ENCODE assay signal across 9 cellular contexts in the genomic region with DNA sequence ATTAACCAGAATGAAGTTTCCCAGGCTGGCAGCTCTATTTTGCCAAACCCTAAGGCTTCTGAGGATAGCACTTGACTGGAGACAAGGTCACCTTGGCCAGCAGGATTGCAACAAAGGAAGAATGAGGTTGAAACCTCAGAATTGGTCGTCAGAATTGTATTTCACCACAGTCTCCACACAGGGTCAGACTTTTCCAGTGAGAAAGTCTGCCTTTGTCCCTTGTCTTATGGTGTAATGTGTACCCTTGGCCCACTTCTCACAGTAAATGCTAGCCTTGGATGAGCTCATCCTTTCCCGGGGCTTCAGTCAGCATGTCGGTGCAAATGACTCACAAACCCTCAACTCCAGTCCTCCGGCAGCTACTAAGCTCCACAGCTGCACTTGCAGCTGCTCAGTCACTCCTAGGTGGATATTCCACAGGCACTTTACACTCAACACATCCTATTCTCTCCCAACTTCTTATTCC. TPM values are rescaled to one million over a fixed set of nuclear protein-coding genes. Genes with fewer than 3 reads are reported as not detected.
DNase-seq lines count a peak whose midpoint lies in the region; ATAC-seq and TF ChIP-seq lines count a peak whose summit lies in the region.
"Had no signal": no experiment of that assay in that cellular context is flagged by ENCODE, and none has a peak within 500 bp of the region (broad histone marks: within the 10 kb centered on the region; RNA-seq: fewer than 3 reads in every experiment).

No MANE protein-coding gene starts in this region.

- no peaks in the 10 kb centered on the region for H3K27me3 ChIP-seq in prostate gland (replicated peaks; ENCODE audit: insufficient read depth)

- TF ChIP-seq POLR2A in prostate gland (IDR thresholded peaks at IDR 0.05), result no peak

- H3K4me3 ChIP-seq in prostate gland, result no peak overlapping the region

- POLR2A ChIA-PET in activated CD8-positive, alpha-beta T cell treated with anti-CD3 and anti-CD28 coated beads for 36 hours (lab: Charles Lee), result interaction anchor here (1.3 kb wide), 1 partner anchor 20 kb away, joined by 4 read pairs; the partner anchor contains the start of gene SSR3

- whole genome bisulfite sequencing in prostate gland, result 19% methylated on average over 4 of the region's 4 CpGs

- no peaks in the 10 kb centered on the region for H3K9me3 Mint-ChIP-seq in activated CD8-positive, alpha-beta T cell treated with anti-CD3 and anti-CD28 coated beads for 36 hours
- H3K9me3 Mint-ChIP-seq: naive B cell had no signal

- no peaks in the 10 kb centered on the region for H3K9me3 ChIP-seq in prostate gland

- no peaks in the 10 kb centered on the region for H3K27me3 Mint-ChIP-seq in activated CD8-positive, alpha-beta T cell treated with anti-CD3 and anti-CD28 coated beads for 36 hours
- H3K27me3 Mint-ChIP-seq: naive B cell had no signal

- no peak overlapping the region for H3K27ac Mint-ChIP-seq in activated CD8-positive, alpha-beta T cell treated with anti-CD3 and anti-CD28 coated beads for 36 hours

- DNase-seq in Caki2 (ENCODE audit: low read depth), result peak; percentile 98
- DNase-seq in HuH-7.5 (ENCODE audit: low spot score), result peak; percentile 15
- peak; percentile 47 for DNase-seq in activated CD8-positive, alpha-beta T cell treated with anti-CD3 and anti-CD28 coated beads for 36 hours
- DNase-seq in glomerular endothelial cell (ENCODE audit: extremely low read depth, low read depth, low spot score), result peak; percentile 92
- DNase-seq in prostate gland (ENCODE audit: low spot score), result no peak
- no peak for DNase-seq in NCI-H1105 (lab: John Stamatoyannopoulos, UW)
- DNase-seq: naive B cell had no signal

- peak; percentile 80 for ATAC-seq in activated CD8-positive, alpha-beta T cell treated with anti-CD3 and anti-CD28 coated beads for 36 hours
- ATAC-seq in GM19452 (IDR thresholded peaks at IDR 0.05; ENCODE audit: unreplicated experiment) (no peak), GM21717 (IDR thresholded peaks at IDR 0.05; ENCODE audit: unreplicated experiment) (no peak)

- H3K4me1 Mint-ChIP-seq in activated CD8-positive, alpha-beta T cell treated with anti-CD3 and anti-CD28 coated beads for 36 hours (ENCODE audit: low read depth), result peaks cover 7% of the 10 kb centered on the region
- H3K4me1 Mint-ChIP-seq: naive B cell had no signal

- H3K27ac ChIP-seq in prostate gland, result peak overlapping the region; percentile 1 to 15

- CTCF ChIA-PET in activated CD8-positive, alpha-beta T cell treated with anti-CD3 and anti-CD28 coated beads for 36 hours (lab: Charles Lee), result interaction anchor here (0.7 to 1.6 kb wide), 3 partner anchors 25 to 385 kb away, joined by 3 to 5 read pairs (median 4); no protein-coding TSS in a partner anchor

- H3K36me3 Mint-ChIP-seq in activated CD8-positive, alpha-beta T cell treated with anti-CD3 and anti-CD28 coated beads for 36 hours (ENCODE audit: low read depth), result peaks cover 10% of the 10 kb centered on the region

- no peaks in the 10 kb centered on the region for H3K4me1 ChIP-seq in prostate gland (replicated peaks)

- H3K4me3 Mint-ChIP-seq in activated CD8-positive, alpha-beta T cell treated with anti-CD3 and anti-CD28 coated beads for 36 hours, result no peak overlapping the region
- H3K4me3 Mint-ChIP-seq: naive B cell had no signal

- intact Hi-C loops in activated CD8-positive, alpha-beta T cell treated with anti-CD3 and anti-CD28 coated beads for 36 hours (cut with micrococcal nuclease), result no loop called here
- intact Hi-C loops in prostate gland (cut with DNase I), result loop anchor here (10.0 kb wide), 1 partner anchor 280 kb away; no protein-coding TSS in a partner anchor

- in situ Hi-C loops in Caki2 (cut with HindIII; ENCODE audit: low pct_unique_long_range_greater_than_20kb, low sequenced_read_pairs), result no loop called here

- H3K36me3 ChIP-seq in prostate gland, result no peaks in the 10 kb centered on the region

- TF ChIP-seq CTCF in activated CD8-positive, alpha-beta T cell treated with anti-CD3 and anti-CD28 coated beads for 36 hours (IDR thresholded peaks at IDR 0.05), result no peak
- TF ChIP-seq CTCF in prostate gland (IDR thresholded peaks at IDR 0.05), result peak in 1 of 4 experiments; percentile 24

RNA-seq across cellular contexts. Expression of gene SSR3, which starts 19.7 kb away (rescaled TPM):
- total RNA-seq in Caki2 (2014; rRNA removed; shearing (Covaris generic); ENCODE audit: low replicate concordance), result 177 and 336 TPM in 2 replicates
- 100 to 1,000 TPM; 175 TPM for total RNA-seq in activated CD8-positive, alpha-beta T cell treated with anti-CD3 and anti-CD28 coated beads for 36 hours
- total RNA-seq in glomerular endothelial cell (200 and 274 TPM in 2 replicates), prostate gland (100 to 1,000 TPM; 102 to 142 TPM)

Comparison
In these comparisons a context has a peak if more than half of its experiments do, and no peak if none do; other contexts are left out.
1. DNase-seq: peak in Caki2 (single experiment), HuH-7.5 (single experiment), activated CD8-positive, alpha-beta T cell treated with anti-CD3 and anti-CD28 coated beads for 36 hours (single experiment) and glomerular endothelial cell (single experiment); none in prostate gland (single experiment) and NCI-H1105 (single experiment).